1 cellular context compared by ENCODE assay signal in genomic region chr5:32312682-32313523, GRCh38.
A peak's percentile ranks its signal among the peaks of the same experiment; 100 is the strongest.
TF ChIP-seq lines count a peak whose summit lies in the region.

TSS of gene MTMR12 (minus strand) at chr5:32312939. CDS start at chr5:32312838, 101 bp downstream.

TF ChIP-seq in K562, 482 proteins besides CTCF, POLR2A, EP300 and RAD21 (continued from another document and continues in another):
- TF ChIP-seq OTX1 (CRISPR knock-in tag; IDR thresholded peaks at IDR 0.05) (no peak), GTF3C2 (IDR thresholded peaks at IDR 0.05; ENCODE audit: borderline replicate concordance, extremely low read depth, insufficient read length) (no peak), TAL1 (IDR thresholded peaks at IDR 0.05) (no peak), HNRNPL (IDR thresholded peaks at IDR 0.05; ENCODE audit: low read depth, low read length) (no peak), EGR1 (conservative IDR thresholded peaks at IDR 0.05) (no peak), CEBPB (tag; IDR thresholded peaks at IDR 0.05) (no peak), ELF1 (tag; IDR thresholded peaks at IDR 0.05) (no peak), STAG1 (CRISPR knock-in tag; IDR thresholded peaks at IDR 0.05; ENCODE audit: borderline replicate concordance) (no peak; the same call in 1 of the 2 replicates), PCBP1 (IDR thresholded peaks at IDR 0.05; ENCODE audit: low read depth, low read length, poor library complexity, severe bottlenecking) (no peak), SIN3A (IDR thresholded peaks at IDR 0.05; ENCODE audit: borderline replicate concordance in 2 of 2, control insufficient read depth in 1 of 2, low read depth in 2 of 2, low read length in 2 of 2) (peak; percentile 95 to 97), DACH1 (IDR thresholded peaks at IDR 0.05; ENCODE audit: partially characterized antibody) (peak; percentile 55), ZNF143 (CRISPR knock-in tag; IDR thresholded peaks at IDR 0.05) (no peak), TCF15 (CRISPR knock-in tag; IDR thresholded peaks at IDR 0.05) (no peak), BHLHE40 (IDR thresholded peaks at IDR 0.05; ENCODE audit: low read length) (peak; percentile 97), ZNF695 (CRISPR knock-in tag; IDR thresholded peaks at IDR 0.05) (no peak; the same call in 1 of the 2 replicates), SIN3B (IDR thresholded peaks at IDR 0.05; ENCODE audit: low read depth) (peak; percentile 71), TEAD2 (tag; IDR thresholded peaks at IDR 0.05) (no peak), ZNF766 (CRISPR knock-in tag; conservative IDR thresholded peaks at IDR 0.05) (no peak), ARID2 (IDR thresholded peaks at IDR 0.05) (no peak), SRSF3 (IDR thresholded peaks at IDR 0.05; ENCODE audit: insufficient read depth, low read length) (no peak), ZNF77 (CRISPR knock-in tag; IDR thresholded peaks at IDR 0.05) (no peak), FOXP4 (CRISPR knock-in tag; IDR thresholded peaks at IDR 0.05; ENCODE audit: borderline replicate concordance) (no peak), THRB (CRISPR knock-in tag; conservative IDR thresholded peaks at IDR 0.05) (no peak), SETDB1 (IDR thresholded peaks at IDR 0.05; ENCODE audit: low read length) (no peak), HDAC3 (IDR thresholded peaks at IDR 0.05; ENCODE audit: borderline replicate concordance, partially characterized antibody) (no peak), FOXK1 (CRISPR knock-in tag; IDR thresholded peaks at IDR 0.05; ENCODE audit: borderline replicate concordance) (no peak), ZNF197 (CRISPR knock-in tag; IDR thresholded peaks at IDR 0.05; ENCODE audit: low read depth) (no peak), E2F6 (IDR thresholded peaks at IDR 0.05; ENCODE audit: borderline replicate concordance in 1 of 2, extremely low read depth in 1 of 2, insufficient read depth in 1 of 2, insufficient read length in 1 of 2, low read depth in 1 of 2, low read length in 1 of 2, poor library complexity in 1 of 2, severe bottlenecking in 1 of 2) (peak in 1 of 2 experiments; percentile 49), CAMTA2 (CRISPR knock-in tag; conservative IDR thresholded peaks at IDR 0.05) (0 out of 2 replicates have a peak, but pooled peaks have one; percentile 64), ZSCAN29 (IDR thresholded peaks at IDR 0.05) (no peak), VEZF1 (CRISPR knock-in tag; IDR thresholded peaks at IDR 0.05) (peak; percentile 65), EWSR1 (IDR thresholded peaks at IDR 0.05; ENCODE audit: borderline replicate concordance, low read depth, partially characterized antibody) (no peak), PYGO2 (tag; IDR thresholded peaks at IDR 0.05) (no peak), ATF2 (CRISPR knock-in tag; IDR thresholded peaks at IDR 0.05) (no peak), ZNF274 (IDR thresholded peaks at IDR 0.05; ENCODE audit: borderline replicate concordance, low read depth, low read length) (no peak), CREBBP (IDR thresholded peaks at IDR 0.05; ENCODE audit: low read depth, low read length) (no peak), ZKSCAN1 (IDR thresholded peaks at IDR 0.05; ENCODE audit: low read depth, low read length) (no peak), SMC3 (conservative IDR thresholded peaks at IDR 0.05; ENCODE audit: insufficient read depth, low read depth, low read length) (no peak), ARID4B (CRISPR knock-in tag; IDR thresholded peaks at IDR 0.05) (peak; percentile 90)
